In genomic region chr17:46108120-46108519, GRCh38 we compare ENCODE assay signal across 1 cellular context.
TF ChIP-seq lines count a peak whose summit lies in the region.

No MANE protein-coding gene starts in this region.

TF ChIP-seq in GM23338, 12 proteins besides CTCF, POLR2A, EP300 and RAD21 (continued from another document):
- no peak for TF ChIP-seq REST (IDR thresholded peaks at IDR 0.05; ENCODE audit: unreplicated experiment)
- no peak for TF ChIP-seq EZH2phosphoT487 (IDR thresholded peaks at IDR 0.05; ENCODE audit: unreplicated experiment)
- TF ChIP-seq CREB1 (CRISPR knock-in tag; IDR thresholded peaks at IDR 0.05; ENCODE audit: low read depth): no peak
- TF ChIP-seq EZH2 (IDR thresholded peaks at IDR 0.05; ENCODE audit: low read depth, unreplicated experiment): no peak
- TF ChIP-seq STAT1 (IDR thresholded peaks at IDR 0.05; ENCODE audit: unreplicated experiment): no peak
- no peak for TF ChIP-seq ZNF331 (CRISPR knock-in tag; IDR thresholded peaks at IDR 0.05; ENCODE audit: low read depth)
